ENCODE assay signal across 18 cellular contexts in genomic region chr4:48025005-48025404, GRCh38. TPM values are rescaled to one million over a fixed set of nuclear protein-coding genes. Genes with fewer than 3 reads are reported as not detected.
DNase-seq lines count a peak whose midpoint lies in the region; ATAC-seq and TF ChIP-seq lines count a peak whose summit lies in the region.
"Had no signal": no experiment of that assay in that cellular context is flagged by ENCODE, and none has a peak within 500 bp of the region (broad histone marks: within the 10 kb centered on the region; RNA-seq: fewer than 3 reads in every experiment).

No MANE protein-coding gene starts in this region.

- TF ChIP-seq CTCF in VCaP (conservative IDR thresholded peaks at IDR 0.05) (no peak), fibroblast of villous mesenchyme (IDR thresholded peaks at IDR 0.05; ENCODE audit: insufficient read depth, low read depth, low read length) (no peak), upper lobe of right lung (IDR thresholded peaks at IDR 0.05) (no peak)

- intact Hi-C loops in upper lobe of right lung (cut with DNase I) (no loop called here), aorta (cut with DNase I) (no loop called here)

- 3 to 6% methylated on average over 2 of the region's 2 CpGs for WGBS in aorta, 2 donors

- peaks cover 3% of the 10 kb centered on the region for H3K27me3 ChIP-seq in upper lobe of right lung
- H3K27me3 ChIP-seq in aorta (ENCODE audit: control insufficient read depth in 1 of 2, insufficient read depth in 2 of 2, low read length in 1 of 2), result peaks cover 0 to 2% of the 10 kb centered on the region in 2 donors
- H3K27me3 ChIP-seq: adrenal gland had no signal

- H3K4me3 ChIP-seq in fibroblast of villous mesenchyme (ENCODE audit: low read depth, low read length) (no peak overlapping the region), upper lobe of right lung (no peak overlapping the region), aorta (ENCODE audit: low read length in 2 of 2) (no peak overlapping the region)
- H3K4me3 ChIP-seq: adrenal gland, skin epidermis had no signal

- no peaks in the 10 kb centered on the region for H3K4me1 ChIP-seq in upper lobe of right lung
- no peaks in the 10 kb centered on the region for H3K4me1 ChIP-seq in aorta (ENCODE audit: control insufficient read depth in 1 of 2, insufficient read depth in 2 of 2, low read length in 2 of 2)
- H3K4me1 ChIP-seq: adrenal gland had no signal

- H3K9me3 ChIP-seq in upper lobe of right lung (no peaks in the 10 kb centered on the region), aorta (ENCODE audit: control insufficient read depth, low read length) (no peaks in the 10 kb centered on the region)
- H3K9me3 ChIP-seq: adrenal gland had no signal

- H3K27ac ChIP-seq in VCaP, result peak overlapping the region; percentile 12
- no peak overlapping the region for H3K27ac ChIP-seq in upper lobe of right lung
- no peak overlapping the region for H3K27ac ChIP-seq in aorta (ENCODE audit: low read depth in 1 of 2, low read length in 2 of 2)
- H3K27ac ChIP-seq: 22Rv1, adrenal gland, skin epidermis had no signal

- H3K36me3 ChIP-seq in upper lobe of right lung, result no peaks in the 10 kb centered on the region
- H3K36me3 ChIP-seq in aorta (ENCODE audit: control insufficient read depth in 1 of 2, insufficient read depth in 2 of 2, low read length in 1 of 2), result no peaks in the 10 kb centered on the region
- H3K36me3 ChIP-seq: adrenal gland had no signal

- ATAC-seq in upper lobe of right lung (peak; percentile 56), GM19452 (IDR thresholded peaks at IDR 0.05; ENCODE audit: unreplicated experiment) (no peak), aorta (ENCODE audit: low FRiP score) (no peak)
- ATAC-seq: activated CD4-positive, alpha-beta T cell treated with anti-CD3 and anti-CD28 coated beads for 36 hours; natural killer cell had no signal

- peak; percentile 29 for DNase-seq in DMS153 (lab: John Stamatoyannopoulos, UW)
- DNase-seq in DMS153 treated with DMSO at 0.1 percent for 48 hours (lab: John Stamatoyannopoulos, UW; ENCODE audit: unreplicated experiment), result no peak
- peak; percentile 20 for DNase-seq in fibroblast of villous mesenchyme (ENCODE audit: low read depth)
- DNase-seq in upper lobe of right lung, result no peak
- DNase-seq in aorta, result no peak
- no peak for DNase-seq in occipital lobe (lab: John Stamatoyannopoulos, UW)
- DNase-seq: activated CD4-positive, alpha-beta T cell treated with anti-CD3 and anti-CD28 coated beads for 36 hours; activated T-cell treated with anti-CD3 and anti-CD28 coated beads for 4 hours; adrenal gland; CD4-positive, alpha-beta memory T cell; glutamatergic neuron; MM.1S; natural killer cell; T-helper 1 cell had no signal

RNA-seq across cellular contexts. Expression of gene NIPAL1, which starts 8.4 kb away (rescaled TPM):
- 1.6 and 4.3 TPM in 2 replicates for total RNA-seq in fibroblast of villous mesenchyme
- total RNA-seq in upper lobe of right lung, result 2.0 TPM
- total RNA-seq in aorta, result 1 to 10 TPM in 1 of 2 donors, under 1 TPM in 1; 0.81 to 1.1 TPM
- polyA plus RNA-seq in aorta, result 1 to 10 TPM in 1 of 2 donors, not detected in 1; 2.3 TPM
- 0.94 TPM for total RNA-seq in occipital lobe

RNA-seq across cellular contexts. Expression of gene CNGA1, which starts 8.5 kb away (rescaled TPM):
- total RNA-seq in fibroblast of villous mesenchyme (under 0.01 and 0.64 TPM in 2 replicates), upper lobe of right lung (not detected), aorta (1 to 10 TPM; 1.6 to 5.5 TPM), occipital lobe (not detected)
- under 1 TPM in 1 of 2 donors, not detected in 1; 0.75 TPM for polyA plus RNA-seq in aorta
- total RNA-seq: CD4-positive, alpha-beta memory T cell; natural killer cell had no signal
- polyA plus RNA-seq: CD4-positive, alpha-beta memory T cell had no signal

Comparison
In these comparisons a context has a peak if more than half of its experiments do, and no peak if none do; other contexts are left out.
1. DNase-seq: peak in DMS153 (single experiment) and fibroblast of villous mesenchyme (single experiment); none in DMS153 treated with DMSO at 0.1 percent for 48 hours (single experiment), upper lobe of right lung (single experiment), aorta (0 of 2) and occipital lobe (single experiment).